Comparison of ENCODE assay signal across 8 cellular contexts in genomic region chr7:112080974-112081373, GRCh38.
A peak's percentile ranks its signal among the peaks of the same experiment; 100 is the strongest.
DNase-seq lines count a peak whose midpoint lies in the region; ATAC-seq and TF ChIP-seq lines count a peak whose summit lies in the region.

No MANE protein-coding gene starts in this region.

- H3F3A ChIP-seq in GM23338 (replicated peaks; ENCODE audit: low read depth) = no peaks in the 10 kb centered on the region

- intact Hi-C loops in upper lobe of right lung (cut with DNase I) = no loop called here

- ATAC-seq in GM23338 (no peak; the same call in 2 of the 3 replicates), upper lobe of right lung (peak; percentile 80)

- peak overlapping the region; percentile 81 for H3K27ac Mint-ChIP-seq in GM23338

- no peak for TF ChIP-seq CTCF in GM23338 (conservative IDR thresholded peaks at IDR 0.05; ENCODE audit: low read depth in 2 of 2)
- TF ChIP-seq CTCF in upper lobe of right lung (IDR thresholded peaks at IDR 0.05) = no peak

- no peaks in the 10 kb centered on the region for H3K27me3 Mint-ChIP-seq in GM23338 (ENCODE audit: insufficient read depth, low read depth, poor library complexity)

- H3K79me2 ChIP-seq in GM23338 (replicated peaks; ENCODE audit: insufficient read depth) = peaks cover 19% of the 10 kb centered on the region

- H3K9me3 Mint-ChIP-seq in GM23338 = no peaks in the 10 kb centered on the region

- no peaks in the 10 kb centered on the region for H3K36me3 Mint-ChIP-seq in GM23338 (ENCODE audit: low read depth)

- no peak overlapping the region for H3K4me3 ChIP-seq in GM23338
- peak overlapping the region; percentile 8 for H3K4me3 ChIP-seq in upper lobe of right lung

- H3K4me1 ChIP-seq in GM23338 (ENCODE audit: insufficient read depth) = peaks cover 20% of the 10 kb centered on the region
- peaks cover 39% of the 10 kb centered on the region for H3K4me1 ChIP-seq in upper lobe of right lung

- no peak overlapping the region for H3K4me2 ChIP-seq in GM23338

- H2AFZ ChIP-seq in GM23338 = no peak overlapping the region

- no peaks in the 10 kb centered on the region for H4K20me1 ChIP-seq in GM23338 (replicated peaks; ENCODE audit: insufficient read depth)

- H3K27me3 ChIP-seq in GM23338 (ENCODE audit: insufficient read depth) (no peaks in the 10 kb centered on the region), upper lobe of right lung (no peaks in the 10 kb centered on the region)

- H3K36me3 ChIP-seq in GM23338 (ENCODE audit: insufficient read depth) (no peaks in the 10 kb centered on the region), upper lobe of right lung (no peaks in the 10 kb centered on the region)

- no peaks in the 10 kb centered on the region for H3K9me2 ChIP-seq in GM23338 (ENCODE audit: insufficient read depth)

- no peak overlapping the region for H3K27ac ChIP-seq in GM23338 (ENCODE audit: low read depth)
- peak overlapping the region; percentile 75 for H3K27ac ChIP-seq in upper lobe of right lung

- H3K9me3 ChIP-seq in upper lobe of right lung = no peaks in the 10 kb centered on the region

- no peak overlapping the region for H3K4me3 Mint-ChIP-seq in GM23338

- H3K4me1 Mint-ChIP-seq in GM23338 = peaks cover 35% of the 10 kb centered on the region

- DNase-seq in DMS53 (lab: John Stamatoyannopoulos, UW) (peak; percentile 84), GM23338 (ENCODE audit: low spot score) (peak; percentile 42), iris pigment epithelial cell (ENCODE audit: low read depth) (peak; percentile 88), upper lobe of right lung (no peak), superior temporal gyrus (ENCODE audit: extremely low spot score) (no peak), DMS153 (lab: John Stamatoyannopoulos, UW) (no peak), NCI-H748 (lab: John Stamatoyannopoulos, UW; ENCODE audit: unreplicated experiment) (no peak)

TF ChIP-seq in GM23338, 12 proteins besides CTCF, POLR2A, EP300 and RAD21:
- no peak for TF ChIP-seq ZNF331 (CRISPR knock-in tag; IDR thresholded peaks at IDR 0.05; ENCODE audit: low read depth)
TF ChIP-seq in GM23338: peak in this region for 0.

TF ChIP-seq in PFSK-1, 5 proteins besides CTCF, POLR2A, EP300 and RAD21:
- 0 out of 4 replicates have a peak, but pooled peaks of 1 of the 2 experiments have one; percentile 19 for TF ChIP-seq REST (IDR thresholded peaks at IDR 0.05; ENCODE audit: insufficient read depth in 1 of 2, low read depth in 2 of 2, low read length in 2 of 2)
- TF ChIP-seq SIN3A (IDR thresholded peaks at IDR 0.05; ENCODE audit: borderline replicate concordance, insufficient read depth, low read length) = no peak
- TF ChIP-seq POLR2AphosphoS5 (IDR thresholded peaks at IDR 0.05; ENCODE audit: low read depth, low read length) = no peak
- TF ChIP-seq FOXP2 (optimal IDR thresholded peaks at IDR 0.05; ENCODE audit: borderline replicate concordance, extremely low read depth, extremely low read length, insufficient read depth) = no peak
- TF ChIP-seq TAF1 (IDR thresholded peaks at IDR 0.05; ENCODE audit: borderline replicate concordance, insufficient read depth, low read length) = 0 out of 2 replicates have a peak, but pooled peaks have one; percentile 39

Comparison
In these comparisons a context has a peak if more than half of its experiments do, and no peak if none do; other contexts are left out.
1. DNase-seq: peak in DMS53 (single experiment), GM23338 (single experiment) and iris pigment epithelial cell (single experiment); none in upper lobe of right lung (single experiment), superior temporal gyrus (single experiment), DMS153 (single experiment) and NCI-H748 (single experiment).